In genomic region chr12:116346222-116346621, GRCh38 we compare ENCODE assay signal across 14 cellular contexts.
DNase-seq lines count a peak whose midpoint lies in the region; ATAC-seq, FAIRE-seq and TF ChIP-seq lines count a peak whose summit lies in the region.
"Had no signal": no experiment of that assay in that cellular context is flagged by ENCODE, and none has a peak within 500 bp of the region (broad histone marks: within the 10 kb centered on the region; RNA-seq: fewer than 3 reads in every experiment).

No MANE protein-coding gene starts in this region.

- no peak overlapping the region for H2AFZ ChIP-seq in IMR-90 (replicated peaks; ENCODE audit: low read length, poor library complexity)

- H3K36me3 ChIP-seq in IMR-90 (ENCODE audit: control insufficient read depth, insufficient read depth, low read length), result no peaks in the 10 kb centered on the region
- no peaks in the 10 kb centered on the region for H3K36me3 ChIP-seq in pancreas
- no peaks in the 10 kb centered on the region for H3K36me3 ChIP-seq in upper lobe of left lung
- H3K36me3 ChIP-seq: BLaER1 treated with 17β-estradiol and CSF1 and Interleukin-3, amounts not matched to agents 10 nM and 100 nM had no signal

- ATAC-seq in IMR-90 (ENCODE audit: low read depth) (peak; percentile 64), pancreas (peak in 3 of 4 donors; percentile 14 to 44 (median 38)), HG03025 (IDR thresholded peaks at IDR 0.05; ENCODE audit: low FRiP score, unreplicated experiment) (no peak), esophagus mucosa (no peak), upper lobe of left lung (ENCODE audit: low FRiP score in 2 of 2) (no peak)

- H2BK15ac ChIP-seq in IMR-90 (ENCODE audit: low read depth, low read length), result no peak overlapping the region

- DNase-seq in IMR-90 (no peak), amniotic epithelial cell (ENCODE audit: low read depth) (peak; percentile 65), iris pigment epithelial cell (ENCODE audit: low read depth) (peak; percentile 41), pancreas (no peak), upper lobe of left lung (no peak), kidney tubule cell (ENCODE audit: low spot score) (no peak)
- DNase-seq: activated naive CD4-positive, alpha-beta T cell treated with Interleukin-2 at 50 U/mL for 16 hours; DMS79; NCI-H2081 treated with DMSO at 0.1 percent for 48 hours; stimulated activated CD4-positive, alpha-beta T cell treated with anti-CD3 and anti-CD28 coated beads, Interleukin-2, amount 100 ng/mL, for 48 hours had no signal

- FAIRE-seq in pancreas (lab: Jason Lieb, UNC), result no peak

- no peak for TF ChIP-seq POLR2A in IMR-90 (IDR thresholded peaks at IDR 0.05; ENCODE audit: low read depth, low read length)
- no peak for TF ChIP-seq POLR2A in upper lobe of left lung (IDR thresholded peaks at IDR 0.05)

- in situ Hi-C loops in IMR-90 (cut with MboI; ENCODE audit: low sequenced_read_pairs), result no loop called here

- H3K9ac ChIP-seq in IMR-90 (ENCODE audit: low read depth, low read length), result no peak overlapping the region; the same call in 1 of the 2 replicates
- H3K9ac ChIP-seq: BLaER1 treated with 17β-estradiol and CSF1 and Interleukin-3, amounts not matched to agents 10 nM and 100 nM had no signal

- TF ChIP-seq RAD21 in IMR-90 (IDR thresholded peaks at IDR 0.05; ENCODE audit: low read length), result no peak

- H3K18ac ChIP-seq in IMR-90 (ENCODE audit: low read depth, low read length), result no peak overlapping the region

- no peaks in the 10 kb centered on the region for H3K9me1 ChIP-seq in IMR-90 (ENCODE audit: insufficient read depth, low read length)

- H3K27ac ChIP-seq in IMR-90 (ENCODE audit: insufficient read depth, low read length) (no peak overlapping the region), pancreas (no peak overlapping the region), upper lobe of left lung (no peak overlapping the region)
- H3K27ac ChIP-seq: BLaER1 treated with 17β-estradiol and CSF1 and Interleukin-3, amounts not matched to agents 10 nM and 100 nM; SK-N-MC had no signal

- H3K9me3 ChIP-seq in IMR-90 (ENCODE audit: control insufficient read depth, insufficient read depth, low read length) (peaks cover 5% of the 10 kb centered on the region; the same call in 1 of the 2 replicates), pancreas (no peaks in the 10 kb centered on the region), upper lobe of left lung (no peaks in the 10 kb centered on the region)

- H3K23ac ChIP-seq in IMR-90 (ENCODE audit: low read depth, low read length), result no peak overlapping the region

- peak overlapping the region; percentile 44; the same call in 1 of the 2 replicates for H2BK20ac ChIP-seq in IMR-90 (ENCODE audit: low read depth, low read length)

- H3K14ac ChIP-seq in IMR-90 (replicated peaks; ENCODE audit: low read depth, low read length), result 0 out of 2 replicates have a peak overlapping the region, but pooled peaks have one; percentile 28

- TF ChIP-seq CTCF in IMR-90 (conservative IDR thresholded peaks at IDR 0.05; ENCODE audit: low read depth, low read length) (no peak), pancreas (IDR thresholded peaks at IDR 0.05) (no peak), upper lobe of left lung (IDR thresholded peaks at IDR 0.05) (no peak)

- H3K79me1 ChIP-seq in IMR-90 (ENCODE audit: low read depth in 1 of 2, low read length in 2 of 2), result no peaks in the 10 kb centered on the region

- H2BK5ac ChIP-seq in IMR-90 (ENCODE audit: low read depth, low read length, poor library complexity, severe bottlenecking), result no peak overlapping the region

- no peak overlapping the region for H3K56ac ChIP-seq in IMR-90 (ENCODE audit: extremely low read depth, insufficient read depth, low read length)

- peak overlapping the region; percentile 38; the same call in 1 of the 2 replicates for H3K4me2 ChIP-seq in IMR-90 (ENCODE audit: low read depth, low read length)
- H3K4me2 ChIP-seq: BLaER1 treated with 17β-estradiol and CSF1 and Interleukin-3, amounts not matched to agents 10 nM and 100 nM had no signal

- no peak overlapping the region for H4K5ac ChIP-seq in IMR-90 (ENCODE audit: low read depth, low read length)

- H2BK120ac ChIP-seq in IMR-90 (ENCODE audit: low read depth, low read length), result peak overlapping the region; percentile 45; the same call in 1 of the 2 replicates

- H4K91ac ChIP-seq in IMR-90 (ENCODE audit: insufficient read depth, low read depth, low read length), result no peak overlapping the region; the same call in 1 of the 2 replicates

- CTCF ChIA-PET in IMR-90 (lab: Yijun Ruan, JAX), result no interaction called here

- H3K27me3 ChIP-seq in IMR-90 (ENCODE audit: control insufficient read depth, insufficient read depth, low read length) (no peaks in the 10 kb centered on the region), pancreas (no peaks in the 10 kb centered on the region), upper lobe of left lung (no peaks in the 10 kb centered on the region)
- H3K27me3 ChIP-seq: BLaER1 treated with 17β-estradiol and CSF1 and Interleukin-3, amounts not matched to agents 10 nM and 100 nM had no signal

- H4K8ac ChIP-seq in IMR-90 (ENCODE audit: low read depth in 2 of 2, low read length in 2 of 2), result no peak overlapping the region; a peak in 1 of 4 replicates

- H3K4me3 ChIP-seq in IMR-90 (ENCODE audit: insufficient read depth, low read depth, low read length), result no peak overlapping the region
- H3K4me3 ChIP-seq in pancreas, result no peak overlapping the region
- H3K4me3 ChIP-seq in upper lobe of left lung, result no peak overlapping the region
- H3K4me3 ChIP-seq: BLaER1 treated with 17β-estradiol and CSF1 and Interleukin-3, amounts not matched to agents 10 nM and 100 nM; SK-N-MC had no signal

- no peak for TF ChIP-seq EP300 in upper lobe of left lung (IDR thresholded peaks at IDR 0.05)

- BruUV-seq in IMR-90 (replicated peaks; lab: Mats Ljungman, UMichigan), result no TSS peak

- no CpG with 5 or more reads among the region's 6 CpGs for WGBS in IMR-90 (ENCODE audit: extremely low coverage in 2 of 2, insufficient read length in 1 of 2), 2 experiments
- WGBS in pancreas, 2 donors, result 26 to 29% methylated on average over 6 of the region's 6 CpGs
- 45 to 48% methylated on average over 6 of the region's 6 CpGs for WGBS in upper lobe of left lung, 2 donors

- H3K4ac ChIP-seq in IMR-90 (ENCODE audit: low read depth, low read length), result no peak overlapping the region

- intact Hi-C loops in IMR-90 (cut with micrococcal nuclease) (no loop called here), pancreas (cut with DNase I) (no loop called here)

- dilution Hi-C loops in IMR-90 (cut with HindIII; ENCODE audit: low sequenced_read_pairs, unreplicated experiment), result no loop called here

- POLR2A ChIA-PET in IMR-90 (lab: Charles Lee; ENCODE audit: unreplicated experiment), result no interaction called here

- H2AK5ac ChIP-seq in IMR-90 (ENCODE audit: low read depth, low read length), result no peak overlapping the region

- H3K4me1 ChIP-seq in IMR-90 (ENCODE audit: control insufficient read depth, insufficient read depth, low read length) (peaks cover 3% of the 10 kb centered on the region; the same call in 1 of the 2 replicates), pancreas (peaks cover 0 to 15% (median 10%) of the 10 kb centered on the region in 3 donors), upper lobe of left lung (peaks cover 0 to 10% (median 7%) of the 10 kb centered on the region in 4 donors)
- H3K4me1 ChIP-seq: BLaER1 treated with 17β-estradiol and CSF1 and Interleukin-3, amounts not matched to agents 10 nM and 100 nM had no signal

- H2AK9ac ChIP-seq in IMR-90 (replicated peaks; ENCODE audit: low read depth, low read length, poor library complexity), result no peak overlapping the region

- H4K20me1 ChIP-seq in IMR-90 (ENCODE audit: insufficient read depth, low read length), result no peaks in the 10 kb centered on the region
- H4K20me1 ChIP-seq: BLaER1 treated with 17β-estradiol and CSF1 and Interleukin-3, amounts not matched to agents 10 nM and 100 nM had no signal

TF ChIP-seq in IMR-90, 13 proteins besides CTCF, POLR2A, EP300 and RAD21:
- TF ChIP-seq SMC3 (IDR thresholded peaks at IDR 0.05; ENCODE audit: low read depth, low read length) (no peak), RFX5 (IDR thresholded peaks at IDR 0.05; ENCODE audit: low read depth, low read length) (no peak), BHLHE40 (IDR thresholded peaks at IDR 0.05; ENCODE audit: low read depth, low read length) (no peak), RCOR1 (IDR thresholded peaks at IDR 0.05; ENCODE audit: insufficient replicate concordance, low read length) (no peak), MXI1 (IDR thresholded peaks at IDR 0.05; ENCODE audit: borderline replicate concordance, low read depth, low read length) (no peak), FOS (IDR thresholded peaks at IDR 0.05; ENCODE audit: low read depth, low read length) (no peak), NFE2L2 (IDR thresholded peaks at IDR 0.05; ENCODE audit: low read depth, low read length) (no peak), ELK1 (IDR thresholded peaks at IDR 0.05; ENCODE audit: borderline replicate concordance, low read depth, low read length) (no peak), CHD1 (IDR thresholded peaks at IDR 0.05; ENCODE audit: low read depth, low read length) (no peak), MAZ (IDR thresholded peaks at IDR 0.05; ENCODE audit: borderline replicate concordance, low read depth, low read length) (no peak), MAFK (IDR thresholded peaks at IDR 0.05; ENCODE audit: low read depth, low read length) (no peak), CEBPB (IDR thresholded peaks at IDR 0.05; ENCODE audit: low read depth, low read length) (no peak), USF2 (IDR thresholded peaks at IDR 0.05; ENCODE audit: low read depth, low read length) (no peak)

Comparison
In these comparisons a context has a peak if more than half of its experiments do, and no peak if none do; other contexts are left out.
1. ATAC-seq: peak in IMR-90 (single experiment) and pancreas (3 of 4); none in HG03025 (single experiment), esophagus mucosa (single experiment) and upper lobe of left lung (0 of 2).
2. DNase-seq: peak in amniotic epithelial cell (single experiment) and iris pigment epithelial cell (single experiment); none in IMR-90 (single experiment), pancreas (0 of 6), upper lobe of left lung (0 of 2) and kidney tubule cell (single experiment).